17 cellular contexts compared by ENCODE assay signal in genomic region chr9:131447600-131447999, GRCh38. TPM values are rescaled to one million over a fixed set of nuclear protein-coding genes. Genes with fewer than 3 reads are reported as not detected.
DNase-seq lines count a peak whose midpoint lies in the region; ATAC-seq and TF ChIP-seq lines count a peak whose summit lies in the region.
"Had no signal": no experiment of that assay in that cellular context is flagged by ENCODE, and none has a peak within 500 bp of the region (broad histone marks: within the 10 kb centered on the region; RNA-seq: fewer than 3 reads in every experiment).

No MANE protein-coding gene starts in this region.

- H3K27me3 ChIP-seq in RWPE2 (ENCODE audit: insufficient read depth, poor library complexity, severe bottlenecking): no peaks in the 10 kb centered on the region
- no peaks in the 10 kb centered on the region for H3K27me3 ChIP-seq in esophagus squamous epithelium
- H3K27me3 ChIP-seq in HAP-1 (ENCODE audit: low read depth): no peaks in the 10 kb centered on the region
- H3K27me3 ChIP-seq: BLaER1, neutrophil had no signal

- no peaks in the 10 kb centered on the region for H3K27me3 Mint-ChIP-seq in stimulated activated memory B cell treated with anti-CD40 and anti-IgM and Interleukin-4, amounts not matched to agents 10 μg/mL and 1 μg/mL and 100 μg/mL, for 72 hours

- TF ChIP-seq POLR2A in esophagus squamous epithelium (IDR thresholded peaks at IDR 0.05): no peak

- DNase-seq in activated effector memory CD4-positive, alpha-beta T cell treated with anti-CD3 and anti-CD28 coated beads, Interleukin-2, amount 50 U/mL, for 16 hours: peak; percentile 43
- DNase-seq in activated effector memory CD4-positive, alpha-beta T cell treated with Interleukin-2 at 50 U/mL for 16 hours: no peak
- DNase-seq in RWPE2 (ENCODE audit: low spot score) (peak; percentile 43), left lobe of liver (ENCODE audit: low spot score) (no peak), esophagus squamous epithelium (lab: John Stamatoyannopoulos, UW) (no peak), HAP-1 (ENCODE audit: low spot score in 2 of 2) (no peak)
- DNase-seq: activated CD4-positive, alpha-beta T cell treated with anti-CD3 and anti-CD28 coated beads for 4 hours; amniotic stem cell; Calu3; H7; NCI-H1694 treated with DMSO at 0.1 percent for 48 hours; NCI-H526 treated with DMSO at 0.1 percent for 48 hours had no signal

- in situ Hi-C loops in HAP-1 (cut with MboI; ENCODE audit: low sequenced_read_pairs): no loop called here

- WGBS in esophagus squamous epithelium, 2 donors: 77% methylated on average over 11 to 14 of the region's 14 CpGs

- peaks cover 13% of the 10 kb centered on the region for H3K4me1 Mint-ChIP-seq in stimulated activated memory B cell treated with anti-CD40 and anti-IgM and Interleukin-4, amounts not matched to agents 10 μg/mL and 1 μg/mL and 100 μg/mL, for 72 hours

- H3K4me1 ChIP-seq in RWPE2 (ENCODE audit: insufficient read depth, poor library complexity, severe bottlenecking) (no peaks in the 10 kb centered on the region), esophagus squamous epithelium (peaks cover 0 to 11% (median 0%) of the 10 kb centered on the region in 3 donors), HAP-1 (peaks cover 4% of the 10 kb centered on the region; the same call in 1 of the 2 replicates)
- H3K4me1 ChIP-seq: BLaER1 had no signal

- H3K27ac ChIP-seq in RWPE2 (ENCODE audit: poor library complexity, severe bottlenecking): no peak overlapping the region
- H3K27ac ChIP-seq in esophagus squamous epithelium: no peak overlapping the region
- H3K27ac ChIP-seq: BLaER1, neutrophil had no signal

- no peak overlapping the region for H3K4me3 ChIP-seq in RWPE2 (ENCODE audit: severe bottlenecking)
- no peak overlapping the region for H3K4me3 ChIP-seq in esophagus squamous epithelium
- H3K4me3 ChIP-seq in HAP-1: no peak overlapping the region
- H3K4me3 ChIP-seq: BLaER1, lung had no signal

- TF ChIP-seq CTCF in RWPE2 (IDR thresholded peaks at IDR 0.05; ENCODE audit: poor library complexity, severe bottlenecking) (no peak), esophagus squamous epithelium (IDR thresholded peaks at IDR 0.05) (no peak)

- H3K4me3 Mint-ChIP-seq in stimulated activated memory B cell treated with anti-CD40 and anti-IgM and Interleukin-4, amounts not matched to agents 10 μg/mL and 1 μg/mL and 100 μg/mL, for 72 hours: no peak overlapping the region

- H3K27ac Mint-ChIP-seq in stimulated activated memory B cell treated with anti-CD40 and anti-IgM and Interleukin-4, amounts not matched to agents 10 μg/mL and 1 μg/mL and 100 μg/mL, for 72 hours: peak overlapping the region; percentile 58

- no peaks in the 10 kb centered on the region for H3K9me3 ChIP-seq in RWPE2 (ENCODE audit: severe bottlenecking)
- no peaks in the 10 kb centered on the region for H3K9me3 ChIP-seq in esophagus squamous epithelium
- H3K9me3 ChIP-seq in HAP-1: no peaks in the 10 kb centered on the region
- H3K9me3 ChIP-seq: BLaER1, neutrophil had no signal

- H3K36me3 ChIP-seq in RWPE2 (ENCODE audit: low read depth) (peaks cover 98% of the 10 kb centered on the region), esophagus squamous epithelium (peaks cover 21 to 99% (median 30%) of the 10 kb centered on the region in 3 donors), HAP-1 (replicated peaks) (peaks cover 90% of the 10 kb centered on the region)

- ATAC-seq in RWPE2 (ENCODE audit: low read depth): no peak
- ATAC-seq in left lobe of liver: peak; percentile 49
- no peak for ATAC-seq in stimulated activated memory B cell treated with anti-CD40 and anti-IgM and Interleukin-4, amounts not matched to agents 10 μg/mL and 1 μg/mL and 100 μg/mL, for 72 hours
- no peak for ATAC-seq in HG03196 (IDR thresholded peaks at IDR 0.05; ENCODE audit: unreplicated experiment)

- intact Hi-C loops in esophagus squamous epithelium (cut with DNase I): no loop called here

- H3K9me3 Mint-ChIP-seq in stimulated activated memory B cell treated with anti-CD40 and anti-IgM and Interleukin-4, amounts not matched to agents 10 μg/mL and 1 μg/mL and 100 μg/mL, for 72 hours: no peaks in the 10 kb centered on the region

- peaks cover 66% of the 10 kb centered on the region for H3K36me3 Mint-ChIP-seq in stimulated activated memory B cell treated with anti-CD40 and anti-IgM and Interleukin-4, amounts not matched to agents 10 μg/mL and 1 μg/mL and 100 μg/mL, for 72 hours

RNA-seq across cellular contexts. Expression of gene PRRC2B, which starts 53.7 kb away (rescaled TPM):
- total RNA-seq in left lobe of liver: 80.7 TPM
- 10 to 100 TPM; 46.6 to 73.8 (median 62.9) TPM for total RNA-seq in esophagus squamous epithelium

RNA-seq across cellular contexts. Expression of gene POMT1, which starts 55.1 kb away (rescaled TPM):
- total RNA-seq in left lobe of liver (14.4 TPM), esophagus squamous epithelium (10 to 100 TPM; 14.6 to 27.8 (median 18.4) TPM)

Comparison
In these comparisons a context has a peak if more than half of its experiments do, and no peak if none do; other contexts are left out.
1. DNase-seq: peak in activated effector memory CD4-positive, alpha-beta T cell treated with anti-CD3 and anti-CD28 coated beads, Interleukin-2, amount 50 U/mL, for 16 hours (single experiment) and RWPE2 (single experiment); none in activated effector memory CD4-positive, alpha-beta T cell treated with Interleukin-2 at 50 U/mL for 16 hours (single experiment), left lobe of liver (single experiment), esophagus squamous epithelium (single experiment) and HAP-1 (0 of 2).